Comparison of ENCODE assay signal across 15 cellular contexts in genomic region chr16:749010-749409, GRCh38. TPM values are rescaled to one million over a fixed set of nuclear protein-coding genes. Genes with fewer than 3 reads are reported as not detected.
DNase-seq lines count a peak whose midpoint lies in the region; TF ChIP-seq lines count a peak whose summit lies in the region.
"Had no signal": no experiment of that assay in that cellular context is flagged by ENCODE, and none has a peak within 500 bp of the region (broad histone marks: within the 10 kb centered on the region; RNA-seq: fewer than 3 reads in every experiment).

No MANE protein-coding gene starts in this region.

- no peak overlapping the region for H3K27ac ChIP-seq in brain microvascular endothelial cell
- H3K27ac ChIP-seq: stomach had no signal

- TF ChIP-seq CTCF in brain microvascular endothelial cell (IDR thresholded peaks at IDR 0.05; ENCODE audit: low read depth, low read length, missing control alignments) = no peak

- DNase-seq in ACHN (peak; percentile 36), GM04503 (ENCODE audit: low read depth) (peak; percentile 88), brain microvascular endothelial cell (peak; percentile 35), hepatic stellate cell (ENCODE audit: low spot score) (peak; percentile 82), kidney tubule cell (ENCODE audit: low spot score) (no peak), DMS 273 treated with DMSO at 0.1 percent for 48 hours (lab: John Stamatoyannopoulos, UW) (no peak), mesenteric fat pad (ENCODE audit: low spot score) (no peak), NCI-H2171 treated with DMSO at 0.1 percent for 48 hours (lab: John Stamatoyannopoulos, UW) (no peak)
- DNase-seq: activated effector memory CD4-positive, alpha-beta T cell treated with anti-CD3 and anti-CD28 coated beads, Interleukin-2, amount 50 U/mL, for 16 hours; MG63; NCI-H187; nephron progenitor cell; Right ventricle myocardium superior; stomach; T-helper 2 cell had no signal

- in situ Hi-C loops in ACHN (cut with HindIII; ENCODE audit: low pct_ligation_motif_present, low pct_unique_long_range_greater_than_20kb, low sequenced_read_pairs) (no loop called here), brain microvascular endothelial cell (cut with HindIII; ENCODE audit: low pct_ligation_motif_present, low sequenced_read_pairs) (no loop called here)

- peaks cover 4% of the 10 kb centered on the region for H3K27me3 ChIP-seq in brain microvascular endothelial cell (replicated peaks)
- H3K27me3 ChIP-seq: MG63 had no signal

- no peaks in the 10 kb centered on the region for H3K36me3 ChIP-seq in brain microvascular endothelial cell (replicated peaks)
- H3K36me3 ChIP-seq: MG63, stomach had no signal

- H3K4me3 ChIP-seq in brain microvascular endothelial cell (ENCODE audit: low read depth, low read length) = no peak overlapping the region
- H3K4me3 ChIP-seq: MG63, stomach had no signal

RNA-seq across cellular contexts. Expression of gene CIAO3, which starts 8.2 kb away (rescaled TPM):
- 21.0 TPM for total RNA-seq in mesenteric fat pad

RNA-seq across cellular contexts. Expression of gene MSLN, which starts 11.5 kb away (rescaled TPM):
- total RNA-seq in mesenteric fat pad = not detected

RNA-seq across cellular contexts. Expression of gene HAGHL, which starts 22.1 kb away (rescaled TPM):
- 7.4 TPM for total RNA-seq in mesenteric fat pad

RNA-seq across cellular contexts. Expression of gene CCDC78, which starts 22.8 kb away (rescaled TPM):
- 1.0 TPM for total RNA-seq in mesenteric fat pad

RNA-seq across cellular contexts. Expression of gene ANTKMT, which starts 28.1 kb away (rescaled TPM):
- total RNA-seq in mesenteric fat pad = 30.9 TPM

Comparison
In these comparisons a context has a peak if more than half of its experiments do, and no peak if none do; other contexts are left out.
1. DNase-seq: peak in ACHN (single experiment), GM04503 (single experiment), brain microvascular endothelial cell (single experiment) and hepatic stellate cell (single experiment); none in kidney tubule cell (single experiment), DMS 273 treated with DMSO at 0.1 percent for 48 hours (single experiment), mesenteric fat pad (single experiment) and NCI-H2171 treated with DMSO at 0.1 percent for 48 hours (single experiment).